Comparison of ENCODE assay signal across 16 cellular contexts in the genomic region with DNA sequence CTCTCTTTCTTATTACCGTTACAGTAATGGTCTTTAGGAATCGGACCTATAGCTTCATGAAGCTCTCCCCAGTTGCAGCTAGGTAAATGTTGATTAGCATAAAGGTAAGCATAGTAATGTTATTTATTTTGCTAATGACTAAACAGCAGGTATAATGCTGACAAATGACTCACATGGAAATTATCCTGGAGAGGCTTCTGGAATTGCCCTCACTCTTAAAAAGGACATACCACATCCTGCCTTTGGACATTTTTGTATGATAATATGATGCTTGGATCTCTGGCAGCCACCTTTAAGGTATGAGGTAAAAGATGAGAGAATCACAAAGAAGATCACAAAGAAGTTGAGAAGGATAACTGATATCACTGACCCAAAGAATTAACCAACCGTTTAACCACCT.
DNase-seq lines count a peak whose midpoint lies in the region; ATAC-seq and TF ChIP-seq lines count a peak whose summit lies in the region.
"Had no signal": no experiment of that assay in that cellular context is flagged by ENCODE, and none has a peak within 500 bp of the region (broad histone marks: within the 10 kb centered on the region; RNA-seq: fewer than 3 reads in every experiment).

No MANE protein-coding gene starts in this region.

- dilution Hi-C loops in mammary epithelial cell (cut with HindIII; ENCODE audit: low sequenced_read_pairs): no loop called here

- H3K27me3 ChIP-seq in mammary epithelial cell (ENCODE audit: insufficient read depth, low read length) (no peaks in the 10 kb centered on the region), breast epithelium (no peaks in the 10 kb centered on the region)
- H3K27me3 ChIP-seq: BLaER1 had no signal

- no peaks in the 10 kb centered on the region for H3K4me1 ChIP-seq in mammary epithelial cell (ENCODE audit: insufficient read depth, low read length)
- no peaks in the 10 kb centered on the region for H3K4me1 ChIP-seq in breast epithelium
- H3K4me1 ChIP-seq: A549, BLaER1 had no signal

- CTCF ChIA-PET in mammary epithelial cell (lab: Charles Lee; ENCODE audit: low non-redundant PET): interaction anchor here (0.5 kb wide), 1 partner anchor 12 kb away, joined by 9 read pairs; no protein-coding TSS in a partner anchor

- no peaks in the 10 kb centered on the region for H4K20me1 ChIP-seq in mammary epithelial cell (ENCODE audit: insufficient read depth, low read length)
- H4K20me1 ChIP-seq: BLaER1 had no signal

- H3K9ac ChIP-seq in mammary epithelial cell (ENCODE audit: insufficient read depth, low read length): no peak overlapping the region
- H3K9ac ChIP-seq: BLaER1 had no signal

- 58% methylated on average over 3 of the region's 3 CpGs for WGBS in mammary epithelial cell (ENCODE audit: low coverage, missing lambda C conversion rate)

- H3K4me2 ChIP-seq in mammary epithelial cell (ENCODE audit: insufficient read depth, low read depth, low read length): no peak overlapping the region
- H3K4me2 ChIP-seq: A549, BLaER1 had no signal

- no peaks in the 10 kb centered on the region for H3K9me3 ChIP-seq in mammary epithelial cell (replicated peaks; ENCODE audit: insufficient read depth, low read length)
- H3K9me3 ChIP-seq in breast epithelium: no peaks in the 10 kb centered on the region
- H3K9me3 ChIP-seq: A549, BLaER1, HAP-1 had no signal

- BruUV-seq in mammary epithelial cell (replicated peaks; lab: Mats Ljungman, UMichigan): no TSS peak

- peak; percentile 5 for DNase-seq in mammary epithelial cell
- no peak for DNase-seq in breast epithelium (ENCODE audit: low spot score in 2 of 2)
- no peak for DNase-seq in epithelial cell of prostate (ENCODE audit: low read depth, low spot score)
- peak; percentile 27 for DNase-seq in renal cortical epithelial cell (ENCODE audit: low read depth)
- DNase-seq in posterior cingulate gyrus: no peak
- no peak for DNase-seq in stimulated activated CD4-positive, alpha-beta T cell treated with anti-CD3 and anti-CD28 coated beads, Interleukin-4, amount 100 ng/mL, for 1 hour
- DNase-seq: Calu3; CD8-positive, alpha-beta T cell; DMS79 treated with DMSO at 0.1 percent for 48 hours; GF-D8 had no signal

- no peak for TF ChIP-seq CTCF in mammary epithelial cell (conservative IDR thresholded peaks at IDR 0.05 in 1 of 2, IDR thresholded peaks at IDR 0.05 in 1 of 2; ENCODE audit: extremely low read depth in 1 of 2, insufficient read depth in 1 of 2, low read depth in 1 of 2, low read length in 2 of 2)
- TF ChIP-seq CTCF in breast epithelium (IDR thresholded peaks at IDR 0.05): no peak

- no peaks in the 10 kb centered on the region for H3K79me2 ChIP-seq in mammary epithelial cell (ENCODE audit: insufficient read depth, low read length)

- H3K36me3 ChIP-seq in mammary epithelial cell (ENCODE audit: insufficient read depth, low read length) (no peaks in the 10 kb centered on the region), breast epithelium (no peaks in the 10 kb centered on the region)
- H3K36me3 ChIP-seq: BLaER1, HAP-1 had no signal

- ATAC-seq in esophagus mucosa: no peak
- ATAC-seq: A549; CD8-positive, alpha-beta T cell; HepG2 had no signal

- in situ Hi-C loops in mammary epithelial cell (cut with MboI; ENCODE audit: low sequenced_read_pairs in 2 of 2): no loop called here

- H3K4me3 ChIP-seq in mammary epithelial cell (replicated peaks in 1 of 3; ENCODE audit: insufficient read depth in 1 of 3, low read depth in 2 of 3, low read length in 3 of 3) (no peak overlapping the region), breast epithelium (no peak overlapping the region)
- H3K4me3 ChIP-seq: A549, BLaER1, HAP-1 had no signal

- no peak overlapping the region for H2AFZ ChIP-seq in mammary epithelial cell (ENCODE audit: low read depth, low read length)

- intact Hi-C loops in mammary epithelial cell (cut with micrococcal nuclease): no loop called here
- intact Hi-C loops in breast epithelium (cut with DNase I; ENCODE audit: low total_unique reads): no loop called here
- intact Hi-C loops in posterior cingulate gyrus (cut with DNase I): no loop called here

- TF ChIP-seq POLR2A in breast epithelium (IDR thresholded peaks at IDR 0.05): no peak

- no peak overlapping the region for H3K27ac ChIP-seq in mammary epithelial cell (ENCODE audit: insufficient read depth, low read depth, low read length)
- H3K27ac ChIP-seq in breast epithelium: no peak overlapping the region
- H3K27ac ChIP-seq in epithelial cell of prostate: peak overlapping the region; percentile 4
- H3K27ac ChIP-seq: 22Rv1, A549, BLaER1 had no signal

Comparison
In these comparisons a context has a peak if more than half of its experiments do, and no peak if none do; other contexts are left out.
1. DNase-seq: peak in mammary epithelial cell (single experiment) and renal cortical epithelial cell (single experiment); none in breast epithelium (0 of 2), epithelial cell of prostate (single experiment), posterior cingulate gyrus (0 of 10) and stimulated activated CD4-positive, alpha-beta T cell treated with anti-CD3 and anti-CD28 coated beads, Interleukin-4, amount 100 ng/mL, for 1 hour (single experiment).